In the genomic region with DNA sequence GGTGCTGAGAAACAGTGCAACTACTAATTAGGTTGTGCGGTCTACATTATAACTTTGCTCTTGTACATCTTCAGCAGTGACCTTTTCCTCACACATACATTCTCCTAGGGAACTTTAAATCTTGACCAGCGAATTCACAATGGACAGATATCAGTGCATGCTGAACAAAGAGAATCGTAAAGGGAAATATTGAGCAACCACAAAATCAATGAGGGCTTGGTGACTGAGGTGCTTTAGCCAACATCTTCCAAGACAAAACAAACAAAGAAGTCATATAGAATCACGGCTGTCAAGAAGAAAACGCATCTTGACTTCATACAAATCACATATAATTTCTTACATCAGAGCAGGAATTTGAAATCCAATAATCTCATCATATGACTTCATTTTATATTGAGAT, we compare ENCODE assay signal across 19 cellular contexts.
DNase-seq lines count a peak whose midpoint lies in the region; ATAC-seq, FAIRE-seq and TF ChIP-seq lines count a peak whose summit lies in the region.
"Had no signal": no experiment of that assay in that cellular context is flagged by ENCODE, and none has a peak within 500 bp of the region (broad histone marks: within the 10 kb centered on the region; RNA-seq: fewer than 3 reads in every experiment).

No MANE protein-coding gene starts in this region.

- H2BK120ac ChIP-seq in neuronal stem cell (ENCODE audit: low read depth, low read length) = no peak overlapping the region

- H2AFZ ChIP-seq in HepG2 (ENCODE audit: low read length) = no peak overlapping the region
- H2AFZ ChIP-seq in PC-9 = no peak overlapping the region
- no peak overlapping the region for H2AFZ ChIP-seq in neuronal stem cell (ENCODE audit: low read length)

- TF ChIP-seq POLR2A in HepG2 (IDR thresholded peaks at IDR 0.05; ENCODE audit: insufficient read depth in 1 of 2, low read depth in 2 of 2, low read length in 2 of 2) (no peak), right lobe of liver (IDR thresholded peaks at IDR 0.05) (no peak)

- H3K79me2 ChIP-seq in HepG2 (ENCODE audit: insufficient read depth, low read length) (peaks cover 3% of the 10 kb centered on the region), PC-9 (ENCODE audit: low read depth) (no peaks in the 10 kb centered on the region)

- no peak for FAIRE-seq in HepG2 (lab: Jason Lieb, UNC)
- FAIRE-seq: A549, G401.6, GM12891, GM19239 had no signal

- H3K4me3 Mint-ChIP-seq in endothelial cell (ENCODE audit: unreplicated experiment) = peak overlapping the region; percentile 33
- H3K4me3 Mint-ChIP-seq: B cell; CD4-positive, alpha-beta T cell; CD8-positive, alpha-beta T cell had no signal

- 92% methylated on average over 5 of the region's 5 CpGs for WGBS in HepG2 (ENCODE audit: low lambda C conversion rate)
- WGBS in right lobe of liver (ENCODE audit: insufficient coverage, low coverage, low lambda C conversion rate, missing lambda C conversion rate) = 52% methylated on average over 5 of the region's 5 CpGs
- no CpG with 5 or more reads among the region's 5 CpGs for WGBS in neuronal stem cell (ENCODE audit: extremely low coverage in 2 of 2, insufficient read length in 2 of 2, insufficient replicate concordance in 1 of 2), 2 donors

- H3K4me3 ChIP-seq in HepG2 (replicated peaks in 1 of 3; ENCODE audit: insufficient read depth in 1 of 3, low read depth in 2 of 3, low read length in 3 of 3) (no peak overlapping the region), right lobe of liver (no peak overlapping the region), PC-9 (no peak overlapping the region), neuronal stem cell (ENCODE audit: low read length in 2 of 2) (no peak overlapping the region)
- H3K4me3 ChIP-seq: A549; BLaER1 treated with 17β-estradiol and CSF1 and Interleukin-3, amounts not matched to agents 10 nM and 100 nM had no signal

- no peak overlapping the region for H3K27ac Mint-ChIP-seq in endothelial cell (ENCODE audit: unreplicated experiment)
- H3K27ac Mint-ChIP-seq: B cell; CD4-positive, alpha-beta T cell; CD8-positive, alpha-beta T cell had no signal

- H2BK5ac ChIP-seq in neuronal stem cell (ENCODE audit: low read length) = no peak overlapping the region

- H3K14ac ChIP-seq in neuronal stem cell (ENCODE audit: low read length) = no peak overlapping the region

- H3K4ac ChIP-seq in neuronal stem cell (ENCODE audit: low read length) = no peak overlapping the region

- H3K27ac ChIP-seq in HepG2 (ENCODE audit: extremely low read length, insufficient read depth, low read length) = no peak overlapping the region
- no peak overlapping the region for H3K27ac ChIP-seq in right lobe of liver
- no peak overlapping the region for H3K27ac ChIP-seq in PC-9
- no peak overlapping the region for H3K27ac ChIP-seq in neuronal stem cell (replicated peaks; ENCODE audit: low read length)
- H3K27ac ChIP-seq: 22Rv1; A549; BLaER1 treated with 17β-estradiol and CSF1 and Interleukin-3, amounts not matched to agents 10 nM and 100 nM; C4-2B had no signal

- H2BK12ac ChIP-seq in neuronal stem cell (ENCODE audit: low read length) = no peak overlapping the region

- DNase-seq in HepG2 (ENCODE audit: low spot score) (no peak), right lobe of liver (no peak), endothelial cell (ENCODE audit: low spot score) (no peak), PC-9 (no peak), neuronal stem cell (ENCODE audit: low spot score) (no peak)
- DNase-seq: AML-193; Caco-2; CD4-positive, alpha-beta T cell; CD8-positive, alpha-beta T cell; DMS79 treated with DMSO at 0.1 percent for 48 hours; GF-D8 had no signal

- H4K20me1 ChIP-seq in HepG2 (ENCODE audit: insufficient read depth, low read length) (no peaks in the 10 kb centered on the region), PC-9 (ENCODE audit: insufficient read depth) (no peaks in the 10 kb centered on the region)
- H4K20me1 ChIP-seq: BLaER1 treated with 17β-estradiol and CSF1 and Interleukin-3, amounts not matched to agents 10 nM and 100 nM had no signal

- H4K8ac ChIP-seq in neuronal stem cell (ENCODE audit: low read depth, low read length) = no peak overlapping the region

- no peak for ATAC-seq in HepG2
- ATAC-seq in right lobe of liver = no peak
- ATAC-seq: A549; CD8-positive, alpha-beta T cell had no signal

- TF ChIP-seq RAD21 in HepG2 (CRISPR knock-in tag; IDR thresholded peaks at IDR 0.05) = no peak

- no peaks in the 10 kb centered on the region for H3K9me3 Mint-ChIP-seq in endothelial cell (ENCODE audit: unreplicated experiment)

- H3K4me1 ChIP-seq in HepG2 (ENCODE audit: insufficient read depth, low read length) (no peaks in the 10 kb centered on the region), right lobe of liver (no peaks in the 10 kb centered on the region), PC-9 (replicated peaks; ENCODE audit: insufficient read depth) (no peaks in the 10 kb centered on the region), neuronal stem cell (ENCODE audit: control insufficient read depth in 2 of 2, insufficient read depth in 1 of 2, low read depth in 1 of 2, low read length in 2 of 2) (no peaks in the 10 kb centered on the region)
- H3K4me1 ChIP-seq: A549; BLaER1 treated with 17β-estradiol and CSF1 and Interleukin-3, amounts not matched to agents 10 nM and 100 nM; Caco-2 had no signal

- H3K4me2 ChIP-seq in HepG2 (ENCODE audit: low read depth, low read length) (no peak overlapping the region), PC-9 (no peak overlapping the region), neuronal stem cell (ENCODE audit: insufficient read depth, low read length, poor library complexity, severe bottlenecking) (no peak overlapping the region)
- H3K4me2 ChIP-seq: A549; BLaER1 treated with 17β-estradiol and CSF1 and Interleukin-3, amounts not matched to agents 10 nM and 100 nM had no signal

- H3K36me3 Mint-ChIP-seq in endothelial cell (ENCODE audit: low read depth, unreplicated experiment) = peaks cover 19% of the 10 kb centered on the region
- H3K36me3 Mint-ChIP-seq: CD8-positive, alpha-beta T cell had no signal

- H2AK5ac ChIP-seq in neuronal stem cell (ENCODE audit: low read depth, low read length) = no peak overlapping the region

- CTCF ChIA-PET in HepG2 (lab: Yijun Ruan, JAX; ENCODE audit: low intra/inter-chr PET ratio, low total read pairs) (no interaction called here), PC-9 (lab: Charles Lee) (no interaction called here)

- no peaks in the 10 kb centered on the region for H3K27me3 ChIP-seq in HepG2 (ENCODE audit: control insufficient read depth in 1 of 2, insufficient read depth in 2 of 2, low read length in 2 of 2)
- H3K27me3 ChIP-seq in right lobe of liver = no peaks in the 10 kb centered on the region
- H3K27me3 ChIP-seq in PC-9 (ENCODE audit: insufficient read depth, low read depth) = no peaks in the 10 kb centered on the region
- no peaks in the 10 kb centered on the region for H3K27me3 ChIP-seq in neuronal stem cell (ENCODE audit: control insufficient read depth in 3 of 3, insufficient read depth in 3 of 3, low read depth in 1 of 3, low read length in 3 of 3)
- H3K27me3 ChIP-seq: BLaER1 treated with 17β-estradiol and CSF1 and Interleukin-3, amounts not matched to agents 10 nM and 100 nM had no signal

- BruUV-seq in HepG2 (replicated peaks; lab: Mats Ljungman, UMichigan) (no TSS peak), PC-9 (replicated peaks; lab: Mats Ljungman, UMichigan) (no TSS peak)

- intact Hi-C loops in HepG2 (cut with micrococcal nuclease; ENCODE audit: unreplicated experiment) = no loop called here
- intact Hi-C loops in right lobe of liver (cut with DNase I) = no loop called here
- intact Hi-C loops in PC-9 (cut with micrococcal nuclease; ENCODE audit: unreplicated experiment) = no loop called here

- H3K36me3 ChIP-seq in HepG2 (replicated peaks in 1 of 2; ENCODE audit: control insufficient read depth in 1 of 2, insufficient read depth in 2 of 2, low read length in 2 of 2) (peaks cover 2 to 16% of the 10 kb centered on the region in 2 experiments), right lobe of liver (no peaks in the 10 kb centered on the region), PC-9 (ENCODE audit: low read depth) (no peaks in the 10 kb centered on the region), neuronal stem cell (replicated peaks in 1 of 2; ENCODE audit: control insufficient read depth in 2 of 2, insufficient read depth in 2 of 2, low read length in 2 of 2) (peaks cover 0 to 1% of the 10 kb centered on the region in 2 donors)

- H3K79me1 ChIP-seq in neuronal stem cell (ENCODE audit: low read depth, low read length) = no peaks in the 10 kb centered on the region

- TF ChIP-seq EP300 in HepG2 (IDR thresholded peaks at IDR 0.05; ENCODE audit: low read depth in 2 of 2, low read length in 2 of 2) (no peak), HepG2 (CRISPR knock-in tag; IDR thresholded peaks at IDR 0.05; ENCODE audit: borderline replicate concordance) (no peak)

- H3K18ac ChIP-seq in neuronal stem cell (ENCODE audit: low read length) = no peak overlapping the region

- TF ChIP-seq CTCF in HepG2 (CRISPR knock-in tag; IDR thresholded peaks at IDR 0.05) = no peak
- TF ChIP-seq CTCF in right lobe of liver (IDR thresholded peaks at IDR 0.05) = no peak
- no peak for TF ChIP-seq CTCF in endothelial cell (IDR thresholded peaks at IDR 0.05; ENCODE audit: unreplicated experiment)
- no peak for TF ChIP-seq CTCF in PC-9 (conservative IDR thresholded peaks at IDR 0.05)

- in situ Hi-C loops in HepG2 (cut with HindIII; ENCODE audit: extremely low pct_ligation_motif_present, low pct_unique_long_range_greater_than_20kb) = no loop called here

- peaks cover 2% of the 10 kb centered on the region for H3K27me3 Mint-ChIP-seq in endothelial cell (ENCODE audit: unreplicated experiment)
- H3K27me3 Mint-ChIP-seq: B cell; CD4-positive, alpha-beta T cell had no signal

- H3K9me3 ChIP-seq in HepG2 (ENCODE audit: low read length) (no peaks in the 10 kb centered on the region), right lobe of liver (no peaks in the 10 kb centered on the region), PC-9 (ENCODE audit: insufficient read depth, low read depth) (no peaks in the 10 kb centered on the region), neuronal stem cell (replicated peaks in 1 of 2; ENCODE audit: control insufficient read depth in 2 of 2, insufficient read depth in 1 of 2, low read depth in 1 of 2, low read length in 2 of 2) (peaks cover 0 to 1% of the 10 kb centered on the region in 2 donors)
- H3K9me3 ChIP-seq: A549, Caco-2 had no signal

- H3F3A ChIP-seq in PC-9 (ENCODE audit: insufficient read depth, low read depth) = no peaks in the 10 kb centered on the region

- no peak overlapping the region for H3K9ac ChIP-seq in HepG2 (ENCODE audit: insufficient read depth, low read depth, low read length)
- H3K9ac ChIP-seq in neuronal stem cell (ENCODE audit: low read depth, low read length, poor library complexity) = no peak overlapping the region
- H3K9ac ChIP-seq: BLaER1 treated with 17β-estradiol and CSF1 and Interleukin-3, amounts not matched to agents 10 nM and 100 nM had no signal

- peaks cover 3% of the 10 kb centered on the region for H3K4me1 Mint-ChIP-seq in endothelial cell (ENCODE audit: unreplicated experiment)
- H3K4me1 Mint-ChIP-seq: B cell had no signal

- no peak overlapping the region for H4K91ac ChIP-seq in neuronal stem cell (ENCODE audit: low read depth, low read length, poor library complexity)

- no peak overlapping the region for H3K23ac ChIP-seq in neuronal stem cell (ENCODE audit: low read depth, low read length, poor library complexity)

- POLR2A ChIA-PET in HepG2 (lab: Yijun Ruan, JAX) = no interaction called here
- POLR2A ChIA-PET in PC-9 (lab: Charles Lee; ENCODE audit: unreplicated experiment) = no interaction called here

- H3K9me2 ChIP-seq in PC-9 (ENCODE audit: insufficient read depth) = no peaks in the 10 kb centered on the region

- no peak overlapping the region for H2BK15ac ChIP-seq in neuronal stem cell (ENCODE audit: low read length)
